In genomic region chr19:44684892-44685847, GRCh38 we compare ENCODE assay signal across 8 cellular contexts. TPM values are rescaled to one million over a fixed set of nuclear protein-coding genes. Genes with fewer than 3 reads are reported as not detected.
DNase-seq lines count a peak whose midpoint lies in the region; ATAC-seq and TF ChIP-seq lines count a peak whose summit lies in the region.

No MANE protein-coding gene starts in this region.

- peak overlapping the region; percentile 6 for H3K27ac Mint-ChIP-seq in endodermal cell
- H3K27ac Mint-ChIP-seq in nephron = peak overlapping the region; percentile 11 to 82 (median 35)

- no peak for ATAC-seq in GM19395 (IDR thresholded peaks at IDR 0.05; ENCODE audit: unreplicated experiment)

- no peaks in the 10 kb centered on the region for H3K27me3 ChIP-seq in endodermal cell (ENCODE audit: control insufficient read depth, insufficient read depth, low read length, poor library complexity, severe bottlenecking)

- TF ChIP-seq CTCF in endodermal cell (conservative IDR thresholded peaks at IDR 0.05) (no peak), nephron (IDR thresholded peaks at IDR 0.05; ENCODE audit: unreplicated experiment in 3 of 3) (no peak)

- no peak overlapping the region for H3K27ac ChIP-seq in endodermal cell (ENCODE audit: low read depth, low read length)

- H3K9me3 Mint-ChIP-seq in endodermal cell (no peaks in the 10 kb centered on the region), nephron (no peaks in the 10 kb centered on the region)

- H3K4me1 ChIP-seq in endodermal cell (ENCODE audit: control insufficient read depth, insufficient read depth, low read length) = no peaks in the 10 kb centered on the region

- H3K4me3 Mint-ChIP-seq in endodermal cell = no peak overlapping the region
- H3K4me3 Mint-ChIP-seq in nephron = no peak overlapping the region

- 69 to 78% methylated on average over 18 to 25 of the region's 25 CpGs for WGBS in endodermal cell (ENCODE audit: insufficient coverage in 1 of 2, insufficient read length in 1 of 2), 2 experiments

- no peak overlapping the region for H3K9ac ChIP-seq in endodermal cell (ENCODE audit: extremely low read depth, low read length, poor library complexity, severe bottlenecking)

- H3K4me3 ChIP-seq in endodermal cell (ENCODE audit: low read length) = no peak overlapping the region

- H3K9me3 ChIP-seq in endodermal cell (ENCODE audit: control insufficient read depth, low read length) = no peaks in the 10 kb centered on the region

- peaks cover 2% of the 10 kb centered on the region for H3K27me3 Mint-ChIP-seq in endodermal cell (ENCODE audit: insufficient read depth)
- peaks cover 4% of the 10 kb centered on the region for H3K27me3 Mint-ChIP-seq in nephron (ENCODE audit: low read depth)

- H3K36me3 Mint-ChIP-seq in endodermal cell (ENCODE audit: low read depth) (no peaks in the 10 kb centered on the region), nephron (ENCODE audit: low read depth) (peaks cover 3% of the 10 kb centered on the region)

- DNase-seq in COLO829 (ENCODE audit: low spot score) (peak; percentile 93), NCI-H69 (lab: John Stamatoyannopoulos, UW) (peak; percentile 12), endodermal cell (peak; percentile 78), NK-92 (lab: John Stamatoyannopoulos, UW; ENCODE audit: unreplicated experiment) (no peak), Kasumi-1 (lab: John Stamatoyannopoulos, UW) (no peak), NCI-H128 (lab: John Stamatoyannopoulos, UW; ENCODE audit: unreplicated experiment) (no peak)

- H3K36me3 ChIP-seq in endodermal cell (ENCODE audit: control insufficient read depth, insufficient read depth, low read length) = no peaks in the 10 kb centered on the region

- H3K4me1 Mint-ChIP-seq in endodermal cell (peaks cover 8% of the 10 kb centered on the region), nephron (peaks cover 6% of the 10 kb centered on the region)

RNA-seq across cellular contexts. Expression of gene CEACAM16, which starts 13.8 kb away (rescaled TPM):
- total RNA-seq in endodermal cell = not detected
- not detected for polyA plus RNA-seq in endodermal cell (2013, experiment 1 of 2)
- polyA plus RNA-seq in endodermal cell (2013, experiment 2 of 2) = not detected

RNA-seq across cellular contexts. Expression of gene CEACAM19, which starts 13.9 kb away (rescaled TPM):
- total RNA-seq in endodermal cell = 1 to 10 TPM; 2.2 to 2.8 TPM
- polyA plus RNA-seq in endodermal cell (2013, experiment 1 of 2) = 2.3 TPM
- polyA plus RNA-seq in endodermal cell (2013, experiment 2 of 2) = 2.2 TPM

RNA-seq across cellular contexts. Expression of gene PVR, which starts 41.5 kb away (rescaled TPM):
- 10 to 100 TPM; 21.2 to 31.6 TPM for total RNA-seq in endodermal cell
- polyA plus RNA-seq in endodermal cell (2013, experiment 1 of 2) = 18.2 TPM
- polyA plus RNA-seq in endodermal cell (2013, experiment 2 of 2) = 17.4 TPM

Comparison
In these comparisons a context has a peak if more than half of its experiments do, and no peak if none do; other contexts are left out.
1. DNase-seq: peak in COLO829 (single experiment), NCI-H69 (single experiment) and endodermal cell (single experiment); none in NK-92 (single experiment), Kasumi-1 (0 of 2) and NCI-H128 (single experiment).